8 cellular contexts compared by ENCODE assay signal in genomic region chr19:14516048-14516534, GRCh38. TPM values are rescaled to one million over a fixed set of nuclear protein-coding genes. Genes with fewer than 3 reads are reported as not detected.
DNase-seq lines count a peak whose midpoint lies in the region; ATAC-seq and TF ChIP-seq lines count a peak whose summit lies in the region.

No MANE protein-coding gene starts in this region.

- H3K79me2 ChIP-seq in OCI-LY7 (ENCODE audit: insufficient read depth, low read depth, low read length), result peaks cover 35% of the 10 kb centered on the region

- H3K4me1 ChIP-seq in OCI-LY7 (ENCODE audit: insufficient read depth, low read length, poor library complexity, severe bottlenecking) (peaks cover 43% of the 10 kb centered on the region), neutrophil (ENCODE audit: control insufficient read depth in 1 of 2, insufficient read depth in 1 of 2, low read depth in 1 of 2, low read length in 1 of 2) (peaks cover 46 to 48% of the 10 kb centered on the region in 2 experiments)

- no TSS peak for BruUV-seq in OCI-LY7 (replicated peaks; lab: Mats Ljungman, UMichigan)

- H2AFZ ChIP-seq in OCI-LY7 (ENCODE audit: low read length), result no peak overlapping the region

- no peaks in the 10 kb centered on the region for H3K9me3 Mint-ChIP-seq in endothelial cell (ENCODE audit: unreplicated experiment)

- peaks cover 18% of the 10 kb centered on the region for H3K27me3 Mint-ChIP-seq in endothelial cell (ENCODE audit: unreplicated experiment)

- CTCF ChIA-PET in OCI-LY7 (lab: Charles Lee; ENCODE audit: unreplicated experiment), result no interaction called here

- H3K27ac ChIP-seq in OCI-LY7 (ENCODE audit: low read depth, low read length, poor library complexity, severe bottlenecking) (no peak overlapping the region), neutrophil (peak overlapping the region; percentile 99)

- peaks cover 28% of the 10 kb centered on the region for H3K36me3 Mint-ChIP-seq in endothelial cell (ENCODE audit: low read depth, unreplicated experiment)

- H3K4me1 Mint-ChIP-seq in endothelial cell (ENCODE audit: unreplicated experiment), result peaks cover 23% of the 10 kb centered on the region

- H3K4me2 ChIP-seq in OCI-LY7 (ENCODE audit: low read length), result peak overlapping the region; percentile 99

- ATAC-seq in GM18870 (IDR thresholded peaks at IDR 0.05; ENCODE audit: unreplicated experiment) (no peak), sciatic nerve (no peak), HG02610 (IDR thresholded peaks at IDR 0.05; ENCODE audit: unreplicated experiment) (no peak), HG02623 (IDR thresholded peaks at IDR 0.05; ENCODE audit: unreplicated experiment) (no peak)

- H3K27ac Mint-ChIP-seq in endothelial cell (ENCODE audit: unreplicated experiment), result no peak overlapping the region

- intact Hi-C loops in OCI-LY7 (cut with micrococcal nuclease; ENCODE audit: unreplicated experiment) (loop anchor here (5.0 kb wide), 1 partner anchor 41 kb away; no protein-coding TSS in a partner anchor), sciatic nerve (cut with DNase I) (no loop called here)

- POLR2A ChIA-PET in OCI-LY7 (lab: Charles Lee), result no interaction called here

- no peaks in the 10 kb centered on the region for H3K9me2 ChIP-seq in OCI-LY7 (ENCODE audit: insufficient read depth, low read length)

- H3K4me3 Mint-ChIP-seq in endothelial cell (ENCODE audit: unreplicated experiment), result peak overlapping the region; percentile 96

- H3K4me3 ChIP-seq in OCI-LY7 (ENCODE audit: low read depth, low read length, poor library complexity, severe bottlenecking), result peak overlapping the region; percentile 93
- H3K4me3 ChIP-seq in neutrophil (ENCODE audit: low read depth in 1 of 2, low read length in 1 of 2), result peak overlapping the region; percentile 89 to 96

- H3K27me3 ChIP-seq in neutrophil, result no peaks in the 10 kb centered on the region

- H4K20me1 ChIP-seq in OCI-LY7 (ENCODE audit: insufficient read depth, low read length), result peaks cover 17% of the 10 kb centered on the region

- H3K9me3 ChIP-seq in OCI-LY7 (ENCODE audit: low read length), result no peaks in the 10 kb centered on the region
- no peaks in the 10 kb centered on the region for H3K9me3 ChIP-seq in neutrophil

- peak; percentile 27 for DNase-seq in COLO668 (lab: John Stamatoyannopoulos, UW; ENCODE audit: unreplicated experiment)
- DNase-seq in OCI-LY7 (ENCODE audit: low spot score), result no peak
- DNase-seq in endothelial cell (ENCODE audit: low spot score), result no peak
- no peak for DNase-seq in sciatic nerve (ENCODE audit: low spot score)

- H3K36me3 ChIP-seq in OCI-LY7 (ENCODE audit: insufficient read depth, low read length) (peaks cover 50% of the 10 kb centered on the region), neutrophil (peaks cover 30% of the 10 kb centered on the region)

- TF ChIP-seq CTCF in OCI-LY7 (conservative IDR thresholded peaks at IDR 0.05; ENCODE audit: low read length), result peak; percentile 49
- no peak for TF ChIP-seq CTCF in endothelial cell (IDR thresholded peaks at IDR 0.05; ENCODE audit: unreplicated experiment)
- no peak for TF ChIP-seq CTCF in neutrophil (IDR thresholded peaks at IDR 0.05)

RNA-seq across cellular contexts. Expression of gene DNAJB1, which starts 2.1 kb away (rescaled TPM):
- total RNA-seq in OCI-LY7 (2014; rRNA removed; shearing (Covaris generic)), result 62.9 and 76.7 TPM in 2 replicates
- total RNA-seq in OCI-LY7 (2022) (51.7 and 63.7 TPM in 2 replicates), endothelial cell (ENCODE audit: unreplicated experiment) (45.7 TPM), sciatic nerve (86.0 TPM)

RNA-seq across cellular contexts. Expression of gene TECR, which starts 13.3 kb away (rescaled TPM):
- 52.3 and 81.4 TPM in 2 replicates for total RNA-seq in OCI-LY7 (2014; rRNA removed; shearing (Covaris generic))
- total RNA-seq in OCI-LY7 (2022) (128 and 130 TPM in 2 replicates), endothelial cell (ENCODE audit: unreplicated experiment) (116 TPM), sciatic nerve (101 TPM)

RNA-seq across cellular contexts. Expression of gene GIPC1, which starts 20.2 kb away (rescaled TPM):
- 18.5 and 26.9 TPM in 2 replicates for total RNA-seq in OCI-LY7 (2014; rRNA removed; shearing (Covaris generic))
- total RNA-seq in OCI-LY7 (2022), result 37.6 and 38.3 TPM in 2 replicates
- total RNA-seq in endothelial cell (ENCODE audit: unreplicated experiment), result 106 TPM
- 50.2 TPM for total RNA-seq in sciatic nerve

RNA-seq across cellular contexts. Expression of gene PTGER1, which starts 40.9 kb away (rescaled TPM):
- not detected in 2 replicates for total RNA-seq in OCI-LY7 (2014; rRNA removed; shearing (Covaris generic))
- total RNA-seq in OCI-LY7 (2022) (0.23 TPM in 1 of 2 replicates, not detected in the other), endothelial cell (ENCODE audit: unreplicated experiment) (0.31 TPM), sciatic nerve (2.4 TPM)

RNA-seq across cellular contexts. Expression of gene NDUFB7, which starts 55.8 kb away (rescaled TPM):
- 282 and 301 TPM in 2 replicates for total RNA-seq in OCI-LY7 (2014; rRNA removed; shearing (Covaris generic))
- total RNA-seq in OCI-LY7 (2022), result 137 and 141 TPM in 2 replicates
- total RNA-seq in endothelial cell (ENCODE audit: unreplicated experiment), result 122 TPM
- total RNA-seq in sciatic nerve, result 130 TPM
